ENCODE assay signal across 2 cellular contexts in genomic region chr2:188308483-188308882, GRCh38.
TF ChIP-seq lines count a peak whose summit lies in the region.

No MANE protein-coding gene starts in this region.

TF ChIP-seq in SK-N-SH, 30 proteins besides CTCF, POLR2A, EP300 and RAD21 (continued from another document):
- no peak for TF ChIP-seq USF2 (IDR thresholded peaks at IDR 0.05; ENCODE audit: borderline replicate concordance, low read depth, low read length)
- no peak for TF ChIP-seq REST (IDR thresholded peaks at IDR 0.05; ENCODE audit: low read depth, low read length)
- TF ChIP-seq EZH2phosphoT487 (IDR thresholded peaks at IDR 0.05; ENCODE audit: borderline replicate concordance, low read depth): no peak
- no peak for TF ChIP-seq ELF1 (IDR thresholded peaks at IDR 0.05)
- no peak for TF ChIP-seq MEF2A (IDR thresholded peaks at IDR 0.05; ENCODE audit: borderline replicate concordance, low read depth)
- TF ChIP-seq RCOR1 (IDR thresholded peaks at IDR 0.05; ENCODE audit: low read length): no peak
- TF ChIP-seq PBX3 (IDR thresholded peaks at IDR 0.05): no peak
- no peak for TF ChIP-seq TAF1 (IDR thresholded peaks at IDR 0.05; ENCODE audit: borderline replicate concordance, low read depth, low read length)
- no peak for TF ChIP-seq NRF1 (IDR thresholded peaks at IDR 0.05; ENCODE audit: low read depth, low read length)
- TF ChIP-seq POLR2AphosphoS5 (IDR thresholded peaks at IDR 0.05; ENCODE audit: low read depth, low read length): no peak
- TF ChIP-seq RXRA (IDR thresholded peaks at IDR 0.05; ENCODE audit: borderline replicate concordance, low read depth): no peak
TF ChIP-seq in SK-N-SH: peak in this region for 0.

TF ChIP-seq in K562, 482 proteins besides CTCF, POLR2A, EP300 and RAD21 (continued from another document):
- TF ChIP-seq AFF4 (CRISPR knock-in tag; IDR thresholded peaks at IDR 0.05) (no peak), PPARD (CRISPR knock-in tag; IDR thresholded peaks at IDR 0.05) (no peak), ZNF707 (CRISPR knock-in tag; conservative IDR thresholded peaks at IDR 0.05) (no peak), FOSL1 (tag; conservative IDR thresholded peaks at IDR 0.05) (no peak), PREB (CRISPR knock-in tag; IDR thresholded peaks at IDR 0.05) (no peak), ZBTB40 (IDR thresholded peaks at IDR 0.05) (no peak), ZBTB40 (CRISPR knock-in tag; IDR thresholded peaks at IDR 0.05) (no peak), MCM3 (IDR thresholded peaks at IDR 0.05) (no peak), CBFA2T2 (conservative IDR thresholded peaks at IDR 0.05) (no peak), CREB3 (tag; conservative IDR thresholded peaks at IDR 0.05; ENCODE audit: low read depth) (no peak), ZNF740 (CRISPR knock-in tag; IDR thresholded peaks at IDR 0.05) (no peak), ZNF740 (tag; IDR thresholded peaks at IDR 0.05) (no peak), ZNF165 (CRISPR knock-in tag; IDR thresholded peaks at IDR 0.05; ENCODE audit: borderline replicate concordance) (no peak), ZNF778 (CRISPR knock-in tag; IDR thresholded peaks at IDR 0.05) (no peak)
